1 cellular context compared by ENCODE assay signal in genomic region chr17:76671123-76671911, GRCh38.
TF ChIP-seq lines count a peak whose summit lies in the region.

No MANE protein-coding gene starts in this region.

TF ChIP-seq in HepG2, 621 proteins besides CTCF, POLR2A, EP300 and RAD21 (continued from another document and continues in another):
- peak; percentile 94; the same call in 1 of the 2 replicates for TF ChIP-seq FUBP1 (CRISPR knock-in tag; IDR thresholded peaks at IDR 0.05; ENCODE audit: borderline replicate concordance)
- peak; percentile 57; the same call in 1 of the 2 replicates for TF ChIP-seq RFX5 (IDR thresholded peaks at IDR 0.05; ENCODE audit: low read depth, low read length)
- no peak for TF ChIP-seq ARNT2 (CRISPR knock-in tag; IDR thresholded peaks at IDR 0.05; ENCODE audit: low read depth)
- no peak for TF ChIP-seq ZNF34 (CRISPR knock-in tag; IDR thresholded peaks at IDR 0.05; ENCODE audit: borderline replicate concordance)
- TF ChIP-seq HDAC1 (CRISPR knock-in tag; IDR thresholded peaks at IDR 0.05): peak; percentile 81
- TF ChIP-seq ZNF251 (CRISPR knock-in tag; IDR thresholded peaks at IDR 0.05): no peak
- no peak for TF ChIP-seq ZBTB20 (CRISPR knock-in tag; IDR thresholded peaks at IDR 0.05; ENCODE audit: borderline replicate concordance, low read depth)
- TF ChIP-seq JUN (CRISPR knock-in tag; IDR thresholded peaks at IDR 0.05): no peak
- no peak for TF ChIP-seq IRF1 (CRISPR knock-in tag; IDR thresholded peaks at IDR 0.05; ENCODE audit: low read depth)
- peak; percentile 89; the same call in 1 of the 2 replicates for TF ChIP-seq ZNF580 (CRISPR knock-in tag; IDR thresholded peaks at IDR 0.05; ENCODE audit: borderline replicate concordance, low read depth)
- peak; percentile 90 for TF ChIP-seq ZNF18 (CRISPR knock-in tag; IDR thresholded peaks at IDR 0.05; ENCODE audit: insufficient replicate concordance)
- peak; percentile 9; the same call in 1 of the 2 replicates for TF ChIP-seq ZKSCAN8 (CRISPR knock-in tag; IDR thresholded peaks at IDR 0.05; ENCODE audit: borderline replicate concordance)
- TF ChIP-seq ZNF382 (CRISPR knock-in tag; IDR thresholded peaks at IDR 0.05; ENCODE audit: borderline replicate concordance): no peak
- TF ChIP-seq ZNF17 (CRISPR knock-in tag; IDR thresholded peaks at IDR 0.05): no peak
- peak; percentile 39; the same call in 1 of the 2 replicates for TF ChIP-seq KLF6 (CRISPR knock-in tag; IDR thresholded peaks at IDR 0.05)
- TF ChIP-seq NPAS2 (CRISPR knock-in tag; IDR thresholded peaks at IDR 0.05; ENCODE audit: borderline replicate concordance): no peak; the same call in 1 of the 2 replicates
- TF ChIP-seq STAG1 (CRISPR knock-in tag; IDR thresholded peaks at IDR 0.05): no peak; the same call in 1 of the 2 replicates
- TF ChIP-seq FOXP4 (CRISPR knock-in tag; IDR thresholded peaks at IDR 0.05): peak; percentile 53
- TF ChIP-seq WIZ (CRISPR knock-in tag; IDR thresholded peaks at IDR 0.05): no peak
- peak; percentile 10; the same call in 1 of the 2 replicates for TF ChIP-seq ZBTB3 (CRISPR knock-in tag; IDR thresholded peaks at IDR 0.05; ENCODE audit: borderline replicate concordance, low read depth)
- TF ChIP-seq NCOA2 (CRISPR knock-in tag; IDR thresholded peaks at IDR 0.05): peak; percentile 41
- TF ChIP-seq FOXO1 (CRISPR knock-in tag; IDR thresholded peaks at IDR 0.05): peak; percentile 21; the same call in 1 of the 2 replicates
- no peak for TF ChIP-seq ZNF143 (CRISPR knock-in tag; IDR thresholded peaks at IDR 0.05)
- TF ChIP-seq ATF7-NPFF (CRISPR knock-in tag; IDR thresholded peaks at IDR 0.05; ENCODE audit: low read depth): no peak; the same call in none of the 2 replicates
- TF ChIP-seq SIX4 (CRISPR knock-in tag; IDR thresholded peaks at IDR 0.05): no peak; the same call in 1 of the 2 replicates
- TF ChIP-seq DRAP1 (CRISPR knock-in tag; IDR thresholded peaks at IDR 0.05): no peak; the same call in 1 of the 2 replicates
- TF ChIP-seq ZHX2 (IDR thresholded peaks at IDR 0.05; ENCODE audit: low read depth): peak; percentile 51
- no peak for TF ChIP-seq ZHX2 (CRISPR knock-in tag; IDR thresholded peaks at IDR 0.05; ENCODE audit: borderline replicate concordance)
- TF ChIP-seq HNF4A (CRISPR knock-in tag; IDR thresholded peaks at IDR 0.05): peak; percentile 57
- peak; percentile 36; the same call in 1 of the 2 replicates for TF ChIP-seq HCFC1 (IDR thresholded peaks at IDR 0.05; ENCODE audit: low read depth, low read length)
- peak; percentile 85 for TF ChIP-seq SAP130 (CRISPR knock-in tag; IDR thresholded peaks at IDR 0.05; ENCODE audit: low read depth)
- TF ChIP-seq TCF7L2 (IDR thresholded peaks at IDR 0.05; ENCODE audit: low read depth, low read length): no peak
- TF ChIP-seq SIN3B (IDR thresholded peaks at IDR 0.05; ENCODE audit: low read length): no peak
- TF ChIP-seq ZNF644 (CRISPR knock-in tag; IDR thresholded peaks at IDR 0.05; ENCODE audit: low read depth): no peak; the same call in 1 of the 2 replicates
- TF ChIP-seq ZNF709 (CRISPR knock-in tag; IDR thresholded peaks at IDR 0.05): peak; percentile 76
- TF ChIP-seq ZNF773 (CRISPR knock-in tag; IDR thresholded peaks at IDR 0.05; ENCODE audit: borderline replicate concordance): no peak
- TF ChIP-seq PAXIP1 (CRISPR knock-in tag; conservative IDR thresholded peaks at IDR 0.05): peak; percentile 58
- TF ChIP-seq ZFYVE20 (CRISPR knock-in tag; IDR thresholded peaks at IDR 0.05; ENCODE audit: borderline replicate concordance, low read depth): no peak
- TF ChIP-seq USF2 (IDR thresholded peaks at IDR 0.05; ENCODE audit: low read depth, low read length): no peak
- peak; percentile 34; the same call in 1 of the 2 replicates for TF ChIP-seq USF2 (CRISPR knock-in tag; IDR thresholded peaks at IDR 0.05; ENCODE audit: borderline replicate concordance)
- peak; percentile 77 for TF ChIP-seq ZMYM3 (CRISPR knock-in tag; IDR thresholded peaks at IDR 0.05)
- TF ChIP-seq NR3C1 (CRISPR knock-in tag; IDR thresholded peaks at IDR 0.05): no peak
- TF ChIP-seq SUZ12 (IDR thresholded peaks at IDR 0.05; ENCODE audit: low read depth, low read length): no peak
- peak; percentile 79; the same call in 1 of the 2 replicates for TF ChIP-seq PCBP1 (IDR thresholded peaks at IDR 0.05; ENCODE audit: borderline replicate concordance, low read depth, low read length)
